ENCODE assay signal across 15 cellular contexts in genomic region chr10:109898007-109898406, GRCh38.
"Had no signal": no experiment of that assay in that cellular context is flagged by ENCODE, and none has a peak within 500 bp of the region (broad histone marks: within the 10 kb centered on the region; RNA-seq: fewer than 3 reads in every experiment).

No MANE protein-coding gene starts in this region.

- DNase-seq: activated CD4-positive, alpha-beta T cell treated with anti-CD3 and anti-CD28 coated beads, Interleukin-2, amount 50 U/mL, for 4 hours; activated CD4-positive, CD25-positive, alpha-beta regulatory T cell treated with anti-CD3 and anti-CD28 coated beads, Interleukin-2, amount 50 U/mL, for 72 hours; activated T-cell treated with anti-CD3 and anti-CD28 coated beads, Interleukin-2, amount 50 U/mL, for 1 hour; amniotic stem cell; posterior cingulate gyrus; SIG-M5; stimulated activated CD4-positive, alpha-beta T cell treated with anti-CD3 and anti-CD28 coated beads, Interleukin-12 subunit alpha, Interleukin-12 subunit beta, amount 100 ng/mL, for 4 hours; stimulated activated CD4-positive, alpha-beta T cell treated with anti-CD3 and anti-CD28 coated beads, Interleukin-4, amount 100 ng/mL, for 1 hour; stimulated activated CD8-positive, alpha-beta memory T cell treated with anti-CD3 and anti-CD28 coated beads, Interleukin-4, amount 100 ng/mL, for 48 hours had no signal

- FAIRE-seq: bronchial epithelial cell, keratinocyte had no signal

- H3K27me3 Mint-ChIP-seq: activated naive CD4-positive, alpha-beta T cell treated with anti-CD3 and anti-CD28 coated beads, Interleukin-2, amount 50 U/mL, for 24 hours; stimulated activated naive CD8-positive, alpha-beta T cell treated with anti-CD3 and anti-CD28 coated beads, Interleukin-15, Interleukin-2, amounts not matched to agents 100 ng/mL and 50 ng/mL, for 24 hours had no signal

- H3K4me3 Mint-ChIP-seq: activated naive CD4-positive, alpha-beta T cell treated with anti-CD3 and anti-CD28 coated beads, Interleukin-2, amount 50 U/mL, for 24 hours; mesothelial cell of epicardium; stimulated activated naive CD8-positive, alpha-beta T cell treated with anti-CD3 and anti-CD28 coated beads, Interleukin-15, Interleukin-2, amounts not matched to agents 100 ng/mL and 50 ng/mL, for 24 hours; T-helper 2 cell treated with Interferon-gamma antibody and Interleukin-4, amounts not matched to agents 5 μg/mL and 100 μg/mL, for 36 hours had no signal

- H3K27ac Mint-ChIP-seq: mesothelial cell of epicardium; stimulated activated naive CD8-positive, alpha-beta T cell treated with anti-CD3 and anti-CD28 coated beads, Interleukin-15, Interleukin-2, amounts not matched to agents 100 ng/mL and 50 ng/mL, for 24 hours; T-helper 2 cell treated with Interferon-gamma antibody and Interleukin-4, amounts not matched to agents 5 μg/mL and 100 μg/mL, for 36 hours had no signal

- H3K9me3 Mint-ChIP-seq: activated naive CD4-positive, alpha-beta T cell treated with anti-CD3 and anti-CD28 coated beads, Interleukin-2, amount 50 U/mL, for 24 hours; stimulated activated naive CD8-positive, alpha-beta T cell treated with anti-CD3 and anti-CD28 coated beads, Interleukin-15, Interleukin-2, amounts not matched to agents 100 ng/mL and 50 ng/mL, for 24 hours; T-helper 2 cell treated with Interferon-gamma antibody and Interleukin-4, amounts not matched to agents 5 μg/mL and 100 μg/mL, for 36 hours had no signal
